ENCODE assay signal across 8 cellular contexts in the genomic region with DNA sequence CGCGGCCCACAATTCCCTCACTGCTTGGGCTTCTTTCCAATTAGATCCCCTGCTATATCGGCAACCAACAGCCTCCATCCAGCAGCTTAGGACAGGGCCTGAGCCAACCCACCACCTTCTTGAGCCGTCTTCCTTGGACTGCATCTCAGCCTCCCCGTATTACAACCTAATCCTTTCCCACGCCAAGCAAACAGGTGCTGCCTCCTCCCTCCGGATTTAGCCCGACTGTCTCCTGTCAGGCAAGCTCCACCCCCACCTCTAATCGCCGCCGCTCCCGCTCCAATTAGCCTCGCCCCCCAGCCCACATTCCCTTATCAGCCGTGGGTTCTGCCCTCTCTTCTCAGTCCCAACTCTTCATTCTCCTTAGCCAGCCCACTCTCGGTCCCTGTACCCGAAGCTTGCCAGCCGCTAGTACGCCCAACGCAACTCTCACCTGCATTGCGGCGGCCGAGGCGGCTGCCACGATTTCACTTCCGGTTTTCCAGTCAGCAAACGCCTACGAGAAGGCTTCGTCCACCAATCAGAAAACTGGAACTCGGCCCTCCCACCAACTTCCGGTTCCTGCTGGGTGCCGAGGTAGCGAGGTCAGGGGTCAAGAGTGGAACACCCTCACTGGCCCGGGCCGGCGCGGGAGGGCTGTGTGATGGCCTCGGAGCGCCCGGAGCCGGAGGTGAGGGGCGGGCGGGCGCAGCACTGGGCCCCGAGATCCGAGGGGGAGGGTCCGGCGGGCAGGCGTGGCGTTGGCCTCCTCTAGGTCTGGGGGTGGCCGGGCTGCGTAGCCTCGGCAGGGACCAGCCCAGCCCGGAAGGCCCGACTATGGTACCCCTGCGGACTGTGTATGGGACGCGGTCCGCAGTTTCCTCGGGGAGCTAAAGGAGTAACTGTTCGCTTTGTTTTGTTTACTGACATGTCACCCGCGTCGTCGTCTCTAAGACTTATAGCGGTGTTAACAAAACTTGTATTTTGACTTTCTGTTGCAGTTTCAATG. TPM values are rescaled to one million over a fixed set of nuclear protein-coding genes. Genes with fewer than 3 reads are reported as not detected.
A peak's percentile ranks its signal among the peaks of the same experiment; 100 is the strongest.
DNase-seq lines count a peak whose midpoint lies in the region; ATAC-seq and TF ChIP-seq lines count a peak whose summit lies in the region.

A gene with protein sequence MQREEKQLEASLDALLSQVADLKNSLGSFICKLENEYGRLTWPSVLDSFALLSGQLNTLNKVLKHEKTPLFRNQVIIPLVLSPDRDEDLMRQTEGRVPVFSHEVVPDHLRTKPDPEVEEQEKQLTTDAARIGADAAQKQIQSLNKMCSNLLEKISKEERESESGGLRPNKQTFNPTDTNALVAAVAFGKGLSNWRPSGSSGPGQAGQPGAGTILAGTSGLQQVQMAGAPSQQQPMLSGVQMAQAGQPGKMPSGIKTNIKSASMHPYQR (minus strand): TSS at position 475 of the 988 bp plus-strand sequence. CDS start 36 bp downstream, at position 439.
A gene (plus strand): TSS at position 574 of the 988 bp plus-strand sequence. CDS start 70 bp downstream, at position 644.

- H3K27me3 ChIP-seq in ovary (no peaks in the 10 kb centered on the region), thymus (ENCODE audit: control insufficient read depth, insufficient read depth) (no peaks in the 10 kb centered on the region)

- DNase-seq in NCI-H1417 treated with DMSO at 0.1 percent for 48 hours (lab: John Stamatoyannopoulos, UW) (peak; percentile 76), SW 1271 (lab: John Stamatoyannopoulos, UW) (peak; percentile 75 to 92), Right ventricle myocardium inferior (ENCODE audit: missing footprints) (peak; percentile 95), ovary (peak; percentile 95 to 97 (median 96))
- DNase-seq in activated naive CD8-positive, alpha-beta T cell treated with anti-CD3 and anti-CD28 coated beads, Interleukin-2, amount 50 U/mL, for 16 hours (ENCODE audit: low read depth, low spot score) = peak; percentile 84

- intact Hi-C loops in Right ventricle myocardium inferior (cut with DNase I) = loop anchor here (2.0 kb wide), 1 partner anchor 21 kb away; a partner anchor contains a TSS
- intact Hi-C loops in ovary (cut with DNase I) = no loop called here

- ATAC-seq in HG02759 (IDR thresholded peaks at IDR 0.05; ENCODE audit: unreplicated experiment) (peak; percentile 92), Right ventricle myocardium inferior (peak; percentile 98)

- no peak for TF ChIP-seq EP300 in ovary (IDR thresholded peaks at IDR 0.05)

- H3K4me3 ChIP-seq in ovary (peak within 1 kb of the TSS; percentile 97), thymus (ENCODE audit: low read length) (peak within 1 kb of the TSS; percentile 66)

- TF ChIP-seq POLR2A in GM10847 (IDR thresholded peaks at IDR 0.05; ENCODE audit: extremely low read depth, insufficient read length) = peak; percentile 82
- peak; percentile 73 for TF ChIP-seq POLR2A in ovary (IDR thresholded peaks at IDR 0.05)

- 0 to 1% (median 0%) methylated on average over 46 to 65 of the region's 65 CpGs for WGBS in ovary, 3 donors
- WGBS in thymus = 1% methylated on average over 65 of the region's 65 CpGs

- H3K36me3 ChIP-seq in ovary = no peaks in the 10 kb centered on the region
- peaks cover 23% of the 10 kb centered on the region for H3K36me3 ChIP-seq in thymus (ENCODE audit: control insufficient read depth, insufficient read depth)

- H3K4me1 ChIP-seq in ovary (ENCODE audit: insufficient read depth) = peaks cover 4% of the 10 kb centered on the region
- H3K4me1 ChIP-seq in thymus (ENCODE audit: control insufficient read depth, insufficient read depth, low read length) = peaks cover 11% of the 10 kb centered on the region

- H3K9me3 ChIP-seq in ovary = no peaks in the 10 kb centered on the region
- no peaks in the 10 kb centered on the region for H3K9me3 ChIP-seq in thymus (ENCODE audit: control insufficient read depth)

- TF ChIP-seq CTCF in ovary (IDR thresholded peaks at IDR 0.05) = no peak

- H3K27ac ChIP-seq in ovary (peak within 1 kb of the TSS; percentile 0 to 65), thymus (ENCODE audit: low read depth) (peak within 1 kb of the TSS; percentile 74)

RNA-seq across cellular contexts. Expression of the first gene that starts in this region (rescaled TPM):
- total RNA-seq in Right ventricle myocardium inferior = 18.0 TPM
- total RNA-seq in ovary = 10 to 100 TPM; 13.7 to 39.3 (median 24.0) TPM
- 10 to 100 TPM; 26.0 to 40.0 TPM for polyA plus RNA-seq in ovary
- polyA plus RNA-seq in thymus = 32.3 TPM

RNA-seq across cellular contexts. Expression of the second gene that starts in this region (rescaled TPM):
- total RNA-seq in Right ventricle myocardium inferior (22.5 TPM), ovary (10 to 100 TPM; 25.5 to 89.3 (median 60.9) TPM)
- polyA plus RNA-seq in ovary (10 to 100 TPM; 16.8 to 17.6 TPM), thymus (19.9 TPM)

Comparison
In these comparisons a context has a peak if more than half of its experiments do, and no peak if none do; other contexts are left out.
1. Peak in every context shown above with its lines: DNase-seq, ATAC-seq, H3K4me3 ChIP-seq and H3K27ac ChIP-seq.